Comparison of ENCODE assay signal across 9 cellular contexts in the genomic region with DNA sequence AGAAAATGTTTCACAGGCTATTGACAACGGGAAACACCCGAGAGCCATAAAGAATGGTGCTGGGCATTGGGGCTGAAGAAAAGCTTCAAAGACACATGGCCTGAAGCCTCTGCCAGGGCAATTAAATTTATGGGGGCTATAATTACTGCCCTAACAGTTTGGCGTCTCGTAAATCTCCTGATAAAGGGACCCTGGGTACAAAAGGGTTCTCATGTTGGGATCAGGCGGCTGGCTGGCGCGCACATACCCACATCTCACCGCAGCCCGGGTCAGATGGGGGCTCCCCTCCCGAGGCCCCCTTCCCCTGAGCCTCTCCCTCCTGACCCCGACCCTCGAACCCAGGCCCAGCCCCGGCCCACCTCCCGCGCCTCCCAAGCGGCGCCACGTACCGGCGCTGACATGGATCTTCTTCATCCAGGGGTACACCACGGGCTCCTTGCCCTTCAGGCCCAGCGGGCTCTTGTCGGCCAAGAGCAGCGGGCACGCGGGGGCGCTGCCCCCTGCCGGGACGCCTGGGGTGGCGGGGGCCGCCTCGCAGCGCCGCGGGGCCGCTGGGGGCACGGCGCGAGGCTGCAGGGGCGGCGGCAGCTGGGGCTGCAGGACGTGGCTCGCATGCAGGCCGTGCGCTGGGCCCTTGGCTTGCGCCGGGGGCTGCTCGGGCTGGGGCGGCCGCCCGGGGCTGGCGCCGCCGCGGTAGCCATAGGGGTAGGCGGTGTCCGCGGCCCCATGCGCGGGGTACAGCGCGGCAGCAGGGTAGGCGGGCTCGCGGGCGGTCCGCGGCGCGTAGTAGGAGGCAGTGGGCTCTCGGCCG. TPM values are rescaled to one million over a fixed set of nuclear protein-coding genes. Genes with fewer than 3 reads are reported as not detected.
DNase-seq lines count a peak whose midpoint lies in the region; ATAC-seq and TF ChIP-seq lines count a peak whose summit lies in the region.
"Had no signal": no experiment of that assay in that cellular context is flagged by ENCODE, and none has a peak within 500 bp of the region (broad histone marks: within the 10 kb centered on the region; RNA-seq: fewer than 3 reads in every experiment).

No MANE protein-coding gene starts in this region.

- peak overlapping the region; percentile 25; the same call in 1 of the 3 replicates for H3K4me3 Mint-ChIP-seq in GM23338

- DNase-seq in GM23338 (ENCODE audit: low spot score): peak; percentile 41
- no peak for DNase-seq in SK-N-MC (ENCODE audit: low read depth, low spot score)
- DNase-seq in left cardiac atrium: no peak
- no peak for DNase-seq in MV-4-11 (lab: John Stamatoyannopoulos, UW)
- DNase-seq in NCI-H774 (lab: John Stamatoyannopoulos, UW): no peak
- no peak for DNase-seq in SHP77 treated with DMSO at 0.1 percent for 48 hours (lab: John Stamatoyannopoulos, UW)

- H3K36me3 ChIP-seq in GM23338 (ENCODE audit: insufficient read depth) (no peaks in the 10 kb centered on the region), SK-N-MC (ENCODE audit: insufficient read depth, low read length) (no peaks in the 10 kb centered on the region)

- no peak for TF ChIP-seq CTCF in GM23338 (conservative IDR thresholded peaks at IDR 0.05; ENCODE audit: low read depth in 2 of 2)

- no peak overlapping the region for H3K9ac ChIP-seq in SK-N-MC (ENCODE audit: insufficient read length)

- intact Hi-C loops in left cardiac atrium (cut with DNase I): no loop called here

- H3K4me3 ChIP-seq in GM23338 (peak overlapping the region; percentile 62; the same call in 1 of the 2 replicates), SK-N-MC (peak overlapping the region; percentile 87), skin epidermis (peak overlapping the region; percentile 51 to 72 (median 61))

- peak overlapping the region; percentile 84; the same call in 1 of the 2 replicates for H3K4me2 ChIP-seq in GM23338

- no peaks in the 10 kb centered on the region for H3K9me3 ChIP-seq in SK-N-MC (ENCODE audit: low read depth, low read length)

- H2AFZ ChIP-seq in GM23338: no peak overlapping the region

- peaks cover 100% of the 10 kb centered on the region for H3K27me3 ChIP-seq in GM23338 (ENCODE audit: insufficient read depth)

- no peaks in the 10 kb centered on the region for H3K36me3 Mint-ChIP-seq in GM23338 (ENCODE audit: low read depth)

- H3K27ac ChIP-seq in GM23338 (ENCODE audit: low read depth): no peak overlapping the region
- no peak overlapping the region for H3K27ac ChIP-seq in SK-N-MC
- peak overlapping the region in 20 of 21 experiments; percentile 56 to 92 (median 81) for H3K27ac ChIP-seq in skin epidermis

- H3K27me3 Mint-ChIP-seq in GM23338 (ENCODE audit: insufficient read depth, low read depth, poor library complexity): peaks cover 96% of the 10 kb centered on the region

- no peaks in the 10 kb centered on the region; the same call in 2 of the 3 replicates for H3K9me3 Mint-ChIP-seq in GM23338

- peaks cover 11% of the 10 kb centered on the region; the same call in 1 of the 2 replicates for H3K4me1 ChIP-seq in GM23338 (ENCODE audit: insufficient read depth)

- no peak overlapping the region for H3K27ac Mint-ChIP-seq in GM23338

- peak; percentile 57 for ATAC-seq in GM23338
- peak; percentile 38 for ATAC-seq in left cardiac atrium
- no peak for ATAC-seq in HG03457 (IDR thresholded peaks at IDR 0.05; ENCODE audit: unreplicated experiment)

- peaks cover 55% of the 10 kb centered on the region for H3F3A ChIP-seq in GM23338 (replicated peaks; ENCODE audit: low read depth)

- H3K9me2 ChIP-seq in GM23338 (ENCODE audit: insufficient read depth): no peaks in the 10 kb centered on the region

- H3K4me1 Mint-ChIP-seq in GM23338: no peaks in the 10 kb centered on the region; the same call in 2 of the 3 replicates

- no peaks in the 10 kb centered on the region for H3K79me2 ChIP-seq in GM23338 (replicated peaks; ENCODE audit: insufficient read depth)

- H4K20me1 ChIP-seq in GM23338 (replicated peaks; ENCODE audit: insufficient read depth): peaks cover 65% of the 10 kb centered on the region

TF ChIP-seq in GM23338, 12 proteins besides CTCF, POLR2A, EP300 and RAD21:
- peak; percentile 94 for TF ChIP-seq EZH2 (IDR thresholded peaks at IDR 0.05; ENCODE audit: low read depth, unreplicated experiment)
- peak; percentile 52 for TF ChIP-seq EZH2phosphoT487 (IDR thresholded peaks at IDR 0.05; ENCODE audit: unreplicated experiment)
- TF ChIP-seq, protein P1, sequence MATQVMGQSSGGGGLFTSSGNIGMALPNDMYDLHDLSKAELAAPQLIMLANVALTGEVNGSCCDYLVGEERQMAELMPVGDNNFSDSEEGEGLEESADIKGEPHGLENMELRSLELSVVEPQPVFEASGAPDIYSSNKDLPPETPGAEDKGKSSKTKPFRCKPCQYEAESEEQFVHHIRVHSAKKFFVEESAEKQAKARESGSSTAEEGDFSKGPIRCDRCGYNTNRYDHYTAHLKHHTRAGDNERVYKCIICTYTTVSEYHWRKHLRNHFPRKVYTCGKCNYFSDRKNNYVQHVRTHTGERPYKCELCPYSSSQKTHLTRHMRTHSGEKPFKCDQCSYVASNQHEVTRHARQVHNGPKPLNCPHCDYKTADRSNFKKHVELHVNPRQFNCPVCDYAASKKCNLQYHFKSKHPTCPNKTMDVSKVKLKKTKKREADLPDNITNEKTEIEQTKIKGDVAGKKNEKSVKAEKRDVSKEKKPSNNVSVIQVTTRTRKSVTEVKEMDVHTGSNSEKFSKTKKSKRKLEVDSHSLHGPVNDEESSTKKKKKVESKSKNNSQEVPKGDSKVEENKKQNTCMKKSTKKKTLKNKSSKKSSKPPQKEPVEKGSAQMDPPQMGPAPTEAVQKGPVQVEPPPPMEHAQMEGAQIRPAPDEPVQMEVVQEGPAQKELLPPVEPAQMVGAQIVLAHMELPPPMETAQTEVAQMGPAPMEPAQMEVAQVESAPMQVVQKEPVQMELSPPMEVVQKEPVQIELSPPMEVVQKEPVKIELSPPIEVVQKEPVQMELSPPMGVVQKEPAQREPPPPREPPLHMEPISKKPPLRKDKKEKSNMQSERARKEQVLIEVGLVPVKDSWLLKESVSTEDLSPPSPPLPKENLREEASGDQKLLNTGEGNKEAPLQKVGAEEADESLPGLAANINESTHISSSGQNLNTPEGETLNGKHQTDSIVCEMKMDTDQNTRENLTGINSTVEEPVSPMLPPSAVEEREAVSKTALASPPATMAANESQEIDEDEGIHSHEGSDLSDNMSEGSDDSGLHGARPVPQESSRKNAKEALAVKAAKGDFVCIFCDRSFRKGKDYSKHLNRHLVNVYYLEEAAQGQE (IDR thresholded peaks at IDR 0.05; ENCODE audit: unreplicated experiment): no peak

RNA-seq across cellular contexts. Expression of a gene that starts 0.6 kb away (rescaled TPM):
- total RNA-seq in GM23338 (2014; rRNA removed; shearing (Covaris generic)): not detected in 2 replicates
- polyA plus RNA-seq in GM23338 (2016; fragmentation: Nextera tagmentation; extraction: Ambion mirVana): not detected in 2 replicates
- total RNA-seq in left cardiac atrium: 1 to 10 TPM in 1 of 2 donors, under 1 TPM in 1; 0.97 to 1.0 TPM
- polyA plus RNA-seq: neural cell had no signal

RNA-seq across cellular contexts. Expression of a gene that starts 13.5 kb away (rescaled TPM):
- total RNA-seq in GM23338 (2014; rRNA removed; shearing (Covaris generic)): not detected in 2 replicates
- not detected in 2 replicates for polyA plus RNA-seq in GM23338 (2016; fragmentation: Nextera tagmentation; extraction: Ambion mirVana)
- under 1 TPM in 1 of 2 donors, not detected in 1; 0.27 TPM for total RNA-seq in left cardiac atrium
- polyA plus RNA-seq: neural cell had no signal

RNA-seq across cellular contexts. Expression of a gene that starts 17.6 kb away (rescaled TPM):
- total RNA-seq in GM23338 (2014; rRNA removed; shearing (Covaris generic)): not detected in 2 replicates
- not detected in 2 replicates for polyA plus RNA-seq in GM23338 (2016; fragmentation: Nextera tagmentation; extraction: Ambion mirVana)
- total RNA-seq in left cardiac atrium: not detected
- polyA plus RNA-seq: neural cell had no signal

RNA-seq across cellular contexts. Expression of a gene that starts 22.4 kb away (rescaled TPM):
- total RNA-seq in GM23338 (2014; rRNA removed; shearing (Covaris generic)): not detected in 2 replicates
- polyA plus RNA-seq in GM23338 (2016; fragmentation: Nextera tagmentation; extraction: Ambion mirVana): not detected in 2 replicates
- under 1 TPM; 0.68 to 0.74 TPM for total RNA-seq in left cardiac atrium
- polyA plus RNA-seq: neural cell had no signal

RNA-seq across cellular contexts. Expression of a gene that starts 26.5 kb away (rescaled TPM):
- not detected in 2 replicates for total RNA-seq in GM23338 (2014; rRNA removed; shearing (Covaris generic))
- polyA plus RNA-seq in GM23338 (2016; fragmentation: Nextera tagmentation; extraction: Ambion mirVana): 0.24 TPM in 1 of 2 replicates, not detected in the other
- under 1 TPM; 0.12 to 0.39 TPM for total RNA-seq in left cardiac atrium
- polyA plus RNA-seq: neural cell had no signal

Comparison
In these comparisons a context has a peak if more than half of its experiments do, and no peak if none do; other contexts are left out.
1. H3K27ac ChIP-seq: peak in skin epidermis (20 of 21); none in GM23338 (single experiment) and SK-N-MC (single experiment).
2. Peak in every context shown above with its lines, with median percentiles within 50 percentile points of each other: H3K4me3 ChIP-seq.